11 cellular contexts compared by ENCODE assay signal in genomic region chr9:126395439-126396212, GRCh38.
DNase-seq lines count a peak whose midpoint lies in the region; ATAC-seq and TF ChIP-seq lines count a peak whose summit lies in the region.
"Had no signal": no experiment of that assay in that cellular context is flagged by ENCODE, and none has a peak within 500 bp of the region (broad histone marks: within the 10 kb centered on the region; RNA-seq: fewer than 3 reads in every experiment).

No MANE protein-coding gene starts in this region.

- H3K9me2 ChIP-seq in PC-3 (replicated peaks; ENCODE audit: low read length) = no peaks in the 10 kb centered on the region

- H3K9me3 ChIP-seq in PC-3 (ENCODE audit: low read length) = no peaks in the 10 kb centered on the region

- peak overlapping the region; percentile 93 for H3K27ac Mint-ChIP-seq in T-helper 1 cell treated with Interleukin-12 subunit alpha and Interleukin-12 subunit beta and Interleukin-4 antibody, amounts not matched to agents 30 μg/mL and 1 μg/mL, for 36 hours
- no peak overlapping the region for H3K27ac Mint-ChIP-seq in progenitor cell of endocrine pancreas
- H3K27ac Mint-ChIP-seq: B cell had no signal

- no peaks in the 10 kb centered on the region for H3F3A ChIP-seq in PC-3 (ENCODE audit: low read length, unreplicated experiment)

- ATAC-seq in PC-3 = peak; percentile 65
- no peak for ATAC-seq in stimulated activated naive CD8-positive, alpha-beta T cell treated with anti-CD3 and anti-CD28 coated beads, Interleukin-15, Interleukin-2, amounts not matched to agents 100 U/mL and 50 U/mL, for 24 hours
- no peak for ATAC-seq in GM18870 (IDR thresholded peaks at IDR 0.05; ENCODE audit: unreplicated experiment)
- ATAC-seq in HG02973 (IDR thresholded peaks at IDR 0.05; ENCODE audit: unreplicated experiment) = no peak

- no peaks in the 10 kb centered on the region for H3K9me3 Mint-ChIP-seq in T-helper 1 cell treated with Interleukin-12 subunit alpha and Interleukin-12 subunit beta and Interleukin-4 antibody, amounts not matched to agents 30 μg/mL and 1 μg/mL, for 36 hours
- no peaks in the 10 kb centered on the region for H3K9me3 Mint-ChIP-seq in progenitor cell of endocrine pancreas (ENCODE audit: low read depth)

- H2AFZ ChIP-seq in PC-3 (ENCODE audit: low read length) = no peak overlapping the region

- CTCF ChIA-PET in PC-3 (lab: Charles Lee) = no interaction called here

- H4K20me1 ChIP-seq in PC-3 (ENCODE audit: low read length) = no peaks in the 10 kb centered on the region

- H3K4me3 Mint-ChIP-seq in T-helper 1 cell treated with Interleukin-12 subunit alpha and Interleukin-12 subunit beta and Interleukin-4 antibody, amounts not matched to agents 30 μg/mL and 1 μg/mL, for 36 hours = no peak overlapping the region
- no peak overlapping the region for H3K4me3 Mint-ChIP-seq in progenitor cell of endocrine pancreas (ENCODE audit: low read depth)
- H3K4me3 Mint-ChIP-seq: B cell had no signal

- intact Hi-C loops in PC-3 (cut with micrococcal nuclease) = no loop called here

- POLR2A ChIA-PET in PC-3 (lab: Charles Lee; ENCODE audit: unreplicated experiment) = interaction anchor here (0.7 kb wide), 1 partner anchor 90 kb away, joined by 4 read pairs; no protein-coding TSS in a partner anchor

- H3K4me3 ChIP-seq in PC-3 (ENCODE audit: low read length) (no peak overlapping the region), epithelial cell of esophagus (ENCODE audit: low read length) (no peak overlapping the region)

- DNase-seq in T-helper 1 cell (no peak), PC-3 (peak; percentile 74), epithelial cell of esophagus (ENCODE audit: low read depth) (peak; percentile 87), progenitor cell of endocrine pancreas (ENCODE audit: low spot score, unreplicated experiment) (no peak)
- peak; percentile 33 for DNase-seq in stimulated activated naive CD8-positive, alpha-beta T cell treated with anti-CD3 and anti-CD28 coated beads, Interleukin-15, Interleukin-2, amounts not matched to agents 100 U/mL and 50 U/mL, for 24 hours
- DNase-seq: NCI-H2081 treated with DMSO at 0.1 percent for 48 hours had no signal

- H3K27me3 Mint-ChIP-seq in T-helper 1 cell treated with Interleukin-12 subunit alpha and Interleukin-12 subunit beta and Interleukin-4 antibody, amounts not matched to agents 30 μg/mL and 1 μg/mL, for 36 hours (ENCODE audit: low read depth) = peaks cover 10% of the 10 kb centered on the region
- H3K27me3 Mint-ChIP-seq in progenitor cell of endocrine pancreas = no peaks in the 10 kb centered on the region
- H3K27me3 Mint-ChIP-seq: B cell had no signal

- no peaks in the 10 kb centered on the region for H3K79me2 ChIP-seq in PC-3 (ENCODE audit: low read length)

- H3K36me3 ChIP-seq in PC-3 (ENCODE audit: low read depth, low read length) = no peaks in the 10 kb centered on the region; the same call in 1 of the 2 replicates

- peaks cover 68% of the 10 kb centered on the region for H3K4me1 Mint-ChIP-seq in T-helper 1 cell treated with Interleukin-12 subunit alpha and Interleukin-12 subunit beta and Interleukin-4 antibody, amounts not matched to agents 30 μg/mL and 1 μg/mL, for 36 hours (ENCODE audit: low read depth)
- no peaks in the 10 kb centered on the region for H3K4me1 Mint-ChIP-seq in progenitor cell of endocrine pancreas (ENCODE audit: low read depth)

- 0 out of 2 replicates have a peak overlapping the region, but pooled peaks have one; percentile 11 for H3K4me2 ChIP-seq in PC-3 (ENCODE audit: low read length)

- no peak overlapping the region for H3K9ac ChIP-seq in PC-3 (ENCODE audit: low read length)

- no peaks in the 10 kb centered on the region for H3K27me3 ChIP-seq in PC-3 (ENCODE audit: low read length)

- no TSS peak for BruUV-seq in PC-3 (replicated peaks; lab: Mats Ljungman, UMichigan)

- TF ChIP-seq CTCF in PC-3 (conservative IDR thresholded peaks at IDR 0.05; ENCODE audit: low read depth, low read length) = no peak
- no peak for TF ChIP-seq CTCF in epithelial cell of esophagus (IDR thresholded peaks at IDR 0.05; ENCODE audit: insufficient read depth, low read depth, low read length, missing control alignments)
- TF ChIP-seq CTCF in progenitor cell of endocrine pancreas (IDR thresholded peaks at IDR 0.05; ENCODE audit: unreplicated experiment) = no peak

- H3K27ac ChIP-seq in PC-3 (ENCODE audit: low read length) = peak overlapping the region; percentile 25; the same call in 1 of the 2 replicates
- H3K27ac ChIP-seq: VCaP had no signal

- H3K4me1 ChIP-seq in PC-3 (ENCODE audit: insufficient read depth, low read length) = peaks cover 29% of the 10 kb centered on the region

- H3K36me3 Mint-ChIP-seq in T-helper 1 cell treated with Interleukin-12 subunit alpha and Interleukin-12 subunit beta and Interleukin-4 antibody, amounts not matched to agents 30 μg/mL and 1 μg/mL, for 36 hours (ENCODE audit: low read depth) = peaks cover 6% of the 10 kb centered on the region
- peaks cover 12% of the 10 kb centered on the region for H3K36me3 Mint-ChIP-seq in progenitor cell of endocrine pancreas (ENCODE audit: insufficient read depth)

Comparison
In these comparisons a context has a peak if more than half of its experiments do, and no peak if none do; other contexts are left out.
1. DNase-seq: peak in PC-3 (single experiment), epithelial cell of esophagus (single experiment) and stimulated activated naive CD8-positive, alpha-beta T cell treated with anti-CD3 and anti-CD28 coated beads, Interleukin-15, Interleukin-2, amounts not matched to agents 100 U/mL and 50 U/mL, for 24 hours (single experiment); none in T-helper 1 cell (0 of 5) and progenitor cell of endocrine pancreas (single experiment).